Comparison of ENCODE assay signal across 8 cellular contexts in genomic region chr10:72297281-72297967, GRCh38. TPM values are rescaled to one million over a fixed set of nuclear protein-coding genes. Genes with fewer than 3 reads are reported as not detected.
DNase-seq lines count a peak whose midpoint lies in the region; ATAC-seq lines count a peak whose summit lies in the region.

No MANE protein-coding gene starts in this region.

- no peaks in the 10 kb centered on the region for H3K36me3 Mint-ChIP-seq in dendritic cell treated with granulocyte-macrophage colony-stimulating factor and Interleukin-4, amounts not matched to agents 40 ng/mL and 50 ng/mL, for 4 days (ENCODE audit: low read depth)

- H3K4me3 Mint-ChIP-seq in dendritic cell treated with granulocyte-macrophage colony-stimulating factor and Interleukin-4, amounts not matched to agents 40 ng/mL and 50 ng/mL, for 4 days = peak overlapping the region; percentile 78

- H3K27ac Mint-ChIP-seq in dendritic cell treated with granulocyte-macrophage colony-stimulating factor and Interleukin-4, amounts not matched to agents 40 ng/mL and 50 ng/mL, for 4 days = peak overlapping the region; percentile 91

- peaks cover 9% of the 10 kb centered on the region for H3K27me3 Mint-ChIP-seq in dendritic cell treated with granulocyte-macrophage colony-stimulating factor and Interleukin-4, amounts not matched to agents 40 ng/mL and 50 ng/mL, for 4 days

- DNase-seq in D341Med (ENCODE audit: low spot score) (peak; percentile 4), LHCN-M2 (ENCODE audit: low read depth) (peak; percentile 78), lung microvascular endothelial cell (ENCODE audit: low read depth in 2 of 2) (peak; percentile 90 to 95), NCI-H128 (lab: John Stamatoyannopoulos, UW; ENCODE audit: unreplicated experiment) (no peak)
- peak; percentile 94 to 96 for DNase-seq in activated CD4-positive, alpha-beta T cell treated with anti-CD3 and anti-CD28 coated beads for 4 hours
- peak; percentile 94 for DNase-seq in stimulated activated CD8-positive, alpha-beta memory T cell treated with anti-CD3 and anti-CD28 coated beads, Interleukin-12 subunit alpha, Interleukin-12 subunit beta, amount 100 ng/mL, for 24 hours (ENCODE audit: extremely low read depth)

- no peaks in the 10 kb centered on the region for H3K9me3 Mint-ChIP-seq in dendritic cell treated with granulocyte-macrophage colony-stimulating factor and Interleukin-4, amounts not matched to agents 40 ng/mL and 50 ng/mL, for 4 days

- intact Hi-C loops in dendritic cell treated with granulocyte-macrophage colony-stimulating factor and Interleukin-4, amounts not matched to agents 40 ng/mL and 50 ng/mL, for 4 days (cut with micrococcal nuclease) = loop anchor here (1.0 kb wide), 1 partner anchor 24 kb away; the partner anchor contains the start of gene DDIT4

- peaks cover 52% of the 10 kb centered on the region for H3K4me1 Mint-ChIP-seq in dendritic cell treated with granulocyte-macrophage colony-stimulating factor and Interleukin-4, amounts not matched to agents 40 ng/mL and 50 ng/mL, for 4 days (ENCODE audit: low read depth)

- ATAC-seq in GM21786 (IDR thresholded peaks at IDR 0.05; ENCODE audit: unreplicated experiment) = peak; percentile 56

RNA-seq across cellular contexts. Expression of gene DDIT4, which starts 23.7 kb away (rescaled TPM):
- total RNA-seq in LHCN-M2 (2014; rRNA removed) (257 and 378 TPM in 2 replicates), lung microvascular endothelial cell (131 and 178 TPM in 2 replicates)
- 158 TPM for polyA plus RNA-seq in LHCN-M2 (2012)

RNA-seq across cellular contexts. Expression of gene DNAJB12, which starts 57.3 kb away (rescaled TPM):
- total RNA-seq in LHCN-M2 (2014; rRNA removed) (74.8 and 87.5 TPM in 2 replicates), lung microvascular endothelial cell (16.8 and 21.6 TPM in 2 replicates)
- 51.5 TPM for polyA plus RNA-seq in LHCN-M2 (2012)
